In the genomic region with DNA sequence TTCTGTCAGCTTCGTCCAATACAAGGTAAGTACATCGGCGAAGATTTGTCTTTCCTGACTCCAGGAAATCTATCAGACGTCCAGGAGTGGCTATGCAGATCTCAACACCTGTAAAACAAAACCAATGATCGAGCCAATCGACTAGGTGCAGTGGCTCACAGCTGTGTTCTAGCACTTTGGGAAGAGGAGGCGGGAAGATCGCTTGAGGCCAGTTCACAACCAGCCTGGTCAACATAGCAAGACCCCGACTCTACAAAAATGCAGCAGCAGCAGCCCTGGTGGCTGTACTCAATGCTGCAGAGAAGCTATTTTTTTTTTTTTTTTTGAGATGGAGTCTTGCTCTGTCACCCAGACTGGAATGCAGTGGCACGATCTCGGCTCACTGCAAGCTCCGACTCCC, we compare ENCODE assay signal across 16 cellular contexts. TPM values are rescaled to one million over a fixed set of nuclear protein-coding genes. Genes with fewer than 3 reads are reported as not detected.
DNase-seq lines count a peak whose midpoint lies in the region; ATAC-seq and TF ChIP-seq lines count a peak whose summit lies in the region.
"Had no signal": no experiment of that assay in that cellular context is flagged by ENCODE, and none has a peak within 500 bp of the region (broad histone marks: within the 10 kb centered on the region; RNA-seq: fewer than 3 reads in every experiment).

No MANE protein-coding gene starts in this region.

- H3K9me3 Mint-ChIP-seq in activated naive CD8-positive, alpha-beta T cell (ENCODE audit: low read depth) = no peaks in the 10 kb centered on the region
- H3K9me3 Mint-ChIP-seq in activated naive CD8-positive, alpha-beta T cell treated with anti-CD3 and anti-CD28 coated beads, Interleukin-2, amount 50 U/mL, for 24 hours = no peaks in the 10 kb centered on the region
- H3K9me3 Mint-ChIP-seq in HFFc6 = no peaks in the 10 kb centered on the region
- H3K9me3 Mint-ChIP-seq in endothelial cell (ENCODE audit: unreplicated experiment) = no peaks in the 10 kb centered on the region
- no peaks in the 10 kb centered on the region for H3K9me3 Mint-ChIP-seq in type B pancreatic cell
- H3K9me3 Mint-ChIP-seq: mesothelial cell of epicardium had no signal

- peaks cover 11% of the 10 kb centered on the region for H3K36me3 Mint-ChIP-seq in activated naive CD8-positive, alpha-beta T cell
- peaks cover 86% of the 10 kb centered on the region for H3K36me3 Mint-ChIP-seq in activated naive CD8-positive, alpha-beta T cell treated with anti-CD3 and anti-CD28 coated beads, Interleukin-2, amount 50 U/mL, for 24 hours (ENCODE audit: low read depth)
- H3K36me3 Mint-ChIP-seq in HFFc6 (ENCODE audit: low read depth) (peaks cover 62% of the 10 kb centered on the region), endothelial cell (ENCODE audit: low read depth, unreplicated experiment) (peaks cover 62% of the 10 kb centered on the region), type B pancreatic cell (peaks cover 54% of the 10 kb centered on the region)

- no peaks in the 10 kb centered on the region for H3K27me3 Mint-ChIP-seq in activated naive CD8-positive, alpha-beta T cell
- H3K27me3 Mint-ChIP-seq in activated naive CD8-positive, alpha-beta T cell treated with anti-CD3 and anti-CD28 coated beads, Interleukin-2, amount 50 U/mL, for 24 hours = no peaks in the 10 kb centered on the region
- no peaks in the 10 kb centered on the region for H3K27me3 Mint-ChIP-seq in HFFc6 (ENCODE audit: insufficient read depth)
- H3K27me3 Mint-ChIP-seq in endothelial cell (ENCODE audit: unreplicated experiment) = no peaks in the 10 kb centered on the region
- H3K27me3 Mint-ChIP-seq in type B pancreatic cell = no peaks in the 10 kb centered on the region

- H3K27ac Mint-ChIP-seq in activated naive CD8-positive, alpha-beta T cell = peak overlapping the region; percentile 68
- no peak overlapping the region for H3K27ac Mint-ChIP-seq in activated naive CD8-positive, alpha-beta T cell treated with anti-CD3 and anti-CD28 coated beads, Interleukin-2, amount 50 U/mL, for 24 hours
- no peak overlapping the region; the same call in 1 of the 2 replicates for H3K27ac Mint-ChIP-seq in HFFc6
- H3K27ac Mint-ChIP-seq in endothelial cell (ENCODE audit: unreplicated experiment) = no peak overlapping the region
- H3K27ac Mint-ChIP-seq in type B pancreatic cell = no peak overlapping the region
- H3K27ac Mint-ChIP-seq: mesothelial cell of epicardium had no signal

- DNase-seq in activated naive CD8-positive, alpha-beta T cell treated with anti-CD3 and anti-CD28 coated beads, Interleukin-2, amount 50 U/mL, for 24 hours = no peak
- DNase-seq in HFFc6 (no peak), endothelial cell (ENCODE audit: low spot score) (no peak), type B pancreatic cell (ENCODE audit: extremely low spot score, unreplicated experiment) (no peak), HT-29 (ENCODE audit: low spot score) (no peak), NCI-H748 (lab: John Stamatoyannopoulos, UW; ENCODE audit: unreplicated experiment) (no peak)
- DNase-seq: activated CD4-positive, CD25-positive, alpha-beta regulatory T cell treated with anti-CD3 and anti-CD28 coated beads, Interleukin-2, amount 50 U/mL, for 72 hours; activated T-cell treated with anti-CD3 and anti-CD28 coated beads for 4 hours; NCI-H1105 treated with DMSO at 0.1 percent for 48 hours; NCI-H510A; SK-N-SH; T1000 had no signal

- peaks cover 64% of the 10 kb centered on the region for H3K4me1 Mint-ChIP-seq in activated naive CD8-positive, alpha-beta T cell (ENCODE audit: low read depth)
- H3K4me1 Mint-ChIP-seq in activated naive CD8-positive, alpha-beta T cell treated with anti-CD3 and anti-CD28 coated beads, Interleukin-2, amount 50 U/mL, for 24 hours = peaks cover 72% of the 10 kb centered on the region
- peaks cover 53% of the 10 kb centered on the region for H3K4me1 Mint-ChIP-seq in HFFc6 (ENCODE audit: low read depth)
- peaks cover 10% of the 10 kb centered on the region for H3K4me1 Mint-ChIP-seq in endothelial cell (ENCODE audit: unreplicated experiment)
- no peaks in the 10 kb centered on the region for H3K4me1 Mint-ChIP-seq in type B pancreatic cell (ENCODE audit: unreplicated experiment)
- H3K4me1 Mint-ChIP-seq: mesothelial cell of epicardium had no signal

- ATAC-seq in activated naive CD8-positive, alpha-beta T cell treated with anti-CD3 and anti-CD28 coated beads, Interleukin-2, amount 50 U/mL, for 24 hours = no peak
- ATAC-seq: esophagus mucosa had no signal

- H3K4me3 Mint-ChIP-seq in activated naive CD8-positive, alpha-beta T cell = no peak overlapping the region
- H3K4me3 Mint-ChIP-seq in activated naive CD8-positive, alpha-beta T cell treated with anti-CD3 and anti-CD28 coated beads, Interleukin-2, amount 50 U/mL, for 24 hours = no peak overlapping the region
- H3K4me3 Mint-ChIP-seq in HFFc6 (no peak overlapping the region), endothelial cell (ENCODE audit: unreplicated experiment) (no peak overlapping the region), type B pancreatic cell (no peak overlapping the region)
- H3K4me3 Mint-ChIP-seq: mesothelial cell of epicardium had no signal

- TF ChIP-seq CTCF in HFFc6 (IDR thresholded peaks at IDR 0.05) (peak; percentile 35), endothelial cell (IDR thresholded peaks at IDR 0.05; ENCODE audit: unreplicated experiment) (peak; percentile 20), type B pancreatic cell (conservative IDR thresholded peaks at IDR 0.05) (peak; percentile 53)

RNA-seq across cellular contexts. Expression of gene DDX17, which starts 11.2 kb away (rescaled TPM):
- 100 to 1,000 TPM; 211 to 246 (median 220) TPM for total RNA-seq in HFFc6 (2021; fragmentation: NEBNext Ultra II Directional; extraction: Animal tissue kit (Norgen Biotek cat#: 25700))
- total RNA-seq in endothelial cell (ENCODE audit: unreplicated experiment) (492 TPM), type B pancreatic cell (ENCODE audit: low replicate concordance) (377 and 531 TPM in 2 replicates)
- total RNA-seq in HT-29 (2014; rRNA removed; shearing (Covaris generic)) = 630 and 723 TPM in 2 replicates

RNA-seq across cellular contexts. Expression of gene KDELR3, which starts 27.0 kb away (rescaled TPM):
- 100 to 1,000 TPM; 138 to 187 (median 172) TPM for total RNA-seq in HFFc6 (2021; fragmentation: NEBNext Ultra II Directional; extraction: Animal tissue kit (Norgen Biotek cat#: 25700))
- total RNA-seq in endothelial cell (ENCODE audit: unreplicated experiment) (3.7 TPM), type B pancreatic cell (ENCODE audit: low replicate concordance) (10.6 and 24.2 TPM in 2 replicates)
- total RNA-seq in HT-29 (2014; rRNA removed; shearing (Covaris generic)) = 20.0 and 31.4 TPM in 2 replicates

RNA-seq across cellular contexts. Expression of gene KCNJ4, which starts 39.9 kb away (rescaled TPM):
- not detected for total RNA-seq in HFFc6 (2021; fragmentation: NEBNext Ultra II Directional; extraction: Animal tissue kit (Norgen Biotek cat#: 25700))
- total RNA-seq in endothelial cell (ENCODE audit: unreplicated experiment) (0.21 TPM), type B pancreatic cell (ENCODE audit: low replicate concordance) (1.3 and 2.0 TPM in 2 replicates)
- total RNA-seq in HT-29 (2014; rRNA removed; shearing (Covaris generic)) = 0.08 TPM in 1 of 2 replicates, not detected in the other
- total RNA-seq: esophagus mucosa, glomerular endothelial cell had no signal
